10 cellular contexts compared by ENCODE assay signal in the genomic region with DNA sequence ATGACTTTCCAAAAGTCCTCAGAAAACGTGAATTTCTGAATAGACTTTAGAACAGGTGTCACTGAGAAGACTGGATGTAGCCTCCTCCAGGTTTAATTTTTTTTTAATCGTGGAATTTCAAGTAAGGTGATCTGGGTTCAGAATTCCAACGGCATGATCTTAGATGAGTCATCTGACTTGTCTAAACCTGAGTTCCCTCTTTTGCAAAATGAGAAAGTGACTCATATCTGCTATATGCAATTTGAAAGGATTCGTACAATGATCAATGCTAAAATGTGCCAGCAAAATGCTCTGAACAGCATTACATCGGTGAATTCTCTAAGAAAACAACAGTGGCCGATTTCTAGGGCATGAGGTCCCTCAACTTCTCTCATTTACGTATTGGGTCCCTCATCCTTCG.
DNase-seq lines count a peak whose midpoint lies in the region; ATAC-seq and TF ChIP-seq lines count a peak whose summit lies in the region.
"Had no signal": no experiment of that assay in that cellular context is flagged by ENCODE, and none has a peak within 500 bp of the region (broad histone marks: within the 10 kb centered on the region; RNA-seq: fewer than 3 reads in every experiment).

No MANE protein-coding gene starts in this region.

- TF ChIP-seq CTCF in A673 (conservative IDR thresholded peaks at IDR 0.05; ENCODE audit: low read depth, low read length) (no peak), breast epithelium (IDR thresholded peaks at IDR 0.05) (no peak)

- H3K27ac Mint-ChIP-seq in naive thymus-derived CD4-positive, alpha-beta T cell, result no peak overlapping the region
- H3K27ac Mint-ChIP-seq: CD4-positive, alpha-beta memory T cell had no signal

- peak; percentile 34 for ATAC-seq in naive thymus-derived CD4-positive, alpha-beta T cell
- no peak for ATAC-seq in HG02973 (IDR thresholded peaks at IDR 0.05; ENCODE audit: unreplicated experiment)
- ATAC-seq in HG03460 (IDR thresholded peaks at IDR 0.05; ENCODE audit: unreplicated experiment), result no peak

- H3K36me3 ChIP-seq in A673 (ENCODE audit: insufficient read depth, low read length, poor library complexity, severe bottlenecking) (no peaks in the 10 kb centered on the region), breast epithelium (no peaks in the 10 kb centered on the region)
- H3K36me3 ChIP-seq in naive thymus-derived CD4-positive, alpha-beta T cell (ENCODE audit: control insufficient read depth in 2 of 3, insufficient read depth in 3 of 3, low read length in 3 of 3), result no peaks in the 10 kb centered on the region

- POLR2A ChIA-PET in A673 (lab: Charles Lee; ENCODE audit: low non-redundant PET), result no interaction called here
- POLR2A ChIA-PET in naive thymus-derived CD4-positive, alpha-beta T cell (lab: Charles Lee), result no interaction called here

- H3K27ac ChIP-seq in A673 (ENCODE audit: low read depth, low read length, poor library complexity, severe bottlenecking), result peak overlapping the region; percentile 72
- H3K27ac ChIP-seq in breast epithelium, result peak overlapping the region; percentile 85 to 89
- H3K27ac ChIP-seq in naive thymus-derived CD4-positive, alpha-beta T cell (ENCODE audit: low read depth, low read length), result no peak overlapping the region

- no peak overlapping the region for H3K4me3 Mint-ChIP-seq in naive thymus-derived CD4-positive, alpha-beta T cell
- H3K4me3 Mint-ChIP-seq: CD4-positive, alpha-beta memory T cell had no signal

- TF ChIP-seq POLR2A in breast epithelium (IDR thresholded peaks at IDR 0.05), result no peak

- H3K9me3 ChIP-seq in A673 (ENCODE audit: low read depth, low read length, poor library complexity, severe bottlenecking) (no peaks in the 10 kb centered on the region), breast epithelium (no peaks in the 10 kb centered on the region)
- no peaks in the 10 kb centered on the region for H3K9me3 ChIP-seq in naive thymus-derived CD4-positive, alpha-beta T cell (ENCODE audit: control insufficient read depth in 2 of 3, low read length in 3 of 3)

- H3K4me3 ChIP-seq in A673 (ENCODE audit: low read depth, low read length, poor library complexity, severe bottlenecking) (no peak overlapping the region), breast epithelium (no peak overlapping the region)
- H3K4me3 ChIP-seq in naive thymus-derived CD4-positive, alpha-beta T cell (ENCODE audit: low read length), result no peak overlapping the region

- peaks cover 0 to 6% (median 0%) of the 10 kb centered on the region in 5 donors for H3K36me3 Mint-ChIP-seq in naive thymus-derived CD4-positive, alpha-beta T cell
- H3K36me3 Mint-ChIP-seq: CD4-positive, alpha-beta memory T cell had no signal

- H3K4me1 ChIP-seq in A673 (ENCODE audit: insufficient read depth, low read length, poor library complexity, severe bottlenecking) (peaks cover 17% of the 10 kb centered on the region), breast epithelium (peaks cover 0 to 7% of the 10 kb centered on the region in 2 donors)
- H3K4me1 ChIP-seq in naive thymus-derived CD4-positive, alpha-beta T cell (ENCODE audit: control insufficient read depth in 2 of 2, insufficient read depth in 2 of 2, low read length in 2 of 2), result no peaks in the 10 kb centered on the region

- intact Hi-C loops in A673 (cut with micrococcal nuclease; ENCODE audit: unreplicated experiment) (loop anchor here (10.0 kb wide), 1 partner anchor 109 kb away; no protein-coding TSS in a partner anchor), breast epithelium (cut with DNase I; ENCODE audit: low total_unique reads) (no loop called here)
- intact Hi-C loops in naive thymus-derived CD4-positive, alpha-beta T cell (cut with micrococcal nuclease), result no loop called here

- H3K9me3 Mint-ChIP-seq in naive thymus-derived CD4-positive, alpha-beta T cell, result peaks cover 0 to 2% (median 0%) of the 10 kb centered on the region in 11 donors

- peak; percentile 10 for DNase-seq in A673 (ENCODE audit: low spot score)
- peak; percentile 30 to 39 for DNase-seq in Kasumi-1 (lab: John Stamatoyannopoulos, UW)
- DNase-seq in breast epithelium (ENCODE audit: low spot score in 2 of 2), result no peak
- no peak for DNase-seq in naive thymus-derived CD4-positive, alpha-beta T cell
- DNase-seq in NCI-H1436 treated with DMSO at 0.1 percent for 48 hours (lab: John Stamatoyannopoulos, UW), result no peak
- no peak for DNase-seq in germinal center (ENCODE audit: low spot score)
- DNase-seq: CD4-positive, alpha-beta memory T cell; stimulated activated naive CD4-positive, alpha-beta T cell treated with Interleukin-2 at 50 U/mL for 16 hours had no signal

- H3K27me3 ChIP-seq in A673 (replicated peaks; ENCODE audit: insufficient read depth, low read depth, low read length, poor library complexity) (no peaks in the 10 kb centered on the region), breast epithelium (no peaks in the 10 kb centered on the region)
- H3K27me3 ChIP-seq in naive thymus-derived CD4-positive, alpha-beta T cell (ENCODE audit: control insufficient read depth in 2 of 2, insufficient read depth in 2 of 2, low read length in 2 of 2), result no peaks in the 10 kb centered on the region

- CTCF ChIA-PET in A673 (lab: Charles Lee), result no interaction called here
- CTCF ChIA-PET in naive thymus-derived CD4-positive, alpha-beta T cell (lab: Charles Lee), result no interaction called here

- no TSS peak for BruUV-seq in A673 (replicated peaks; lab: Mats Ljungman, UMichigan)

- H3K4me1 Mint-ChIP-seq in naive thymus-derived CD4-positive, alpha-beta T cell, result peaks cover 0 to 11% (median 5%) of the 10 kb centered on the region in 7 donors

- peaks cover 10 to 50% (median 20%) of the 10 kb centered on the region in 5 donors for H3K27me3 Mint-ChIP-seq in naive thymus-derived CD4-positive, alpha-beta T cell

Comparison
In these comparisons a context has a peak if more than half of its experiments do, and no peak if none do; other contexts are left out.
1. DNase-seq: peak in A673 (single experiment) and Kasumi-1 (2 of 2); none in breast epithelium (0 of 2), naive thymus-derived CD4-positive, alpha-beta T cell (0 of 9), NCI-H1436 treated with DMSO at 0.1 percent for 48 hours (single experiment) and germinal center (single experiment).